9 cellular contexts compared by ENCODE assay signal in genomic region chr3:185929192-185930151, GRCh38. TPM values are rescaled to one million over a fixed set of nuclear protein-coding genes. Genes with fewer than 3 reads are reported as not detected.
A peak's percentile ranks its signal among the peaks of the same experiment; 100 is the strongest.
DNase-seq lines count a peak whose midpoint lies in the region; ATAC-seq and TF ChIP-seq lines count a peak whose summit lies in the region.
"Had no signal": no experiment of that assay in that cellular context is flagged by ENCODE, and none has a peak within 500 bp of the region (broad histone marks: within the 10 kb centered on the region; RNA-seq: fewer than 3 reads in every experiment).

No MANE protein-coding gene starts in this region.

- H3K27ac ChIP-seq in OCI-LY3 (ENCODE audit: low read length) (peak overlapping the region; percentile 58), neural cell (ENCODE audit: low read length) (no peak overlapping the region), caudate nucleus (ENCODE audit: low read depth, low read length) (no peak overlapping the region)
- H3K27ac ChIP-seq in effector memory CD4-positive, alpha-beta T cell (ENCODE audit: insufficient read depth, low read length, poor library complexity, severe bottlenecking) = peak overlapping the region; percentile 45

- DNase-seq in Calu3 = no peak
- no peak for DNase-seq in effector memory CD4-positive, alpha-beta T cell
- no peak for DNase-seq in caudate nucleus (lab: John Stamatoyannopoulos, UW)
- DNase-seq in foreskin melanocyte = no peak
- DNase-seq in glomerular visceral epithelial cell (ENCODE audit: extremely low spot score) = no peak

- peaks cover 89% of the 10 kb centered on the region for H3K4me1 Mint-ChIP-seq in Calu3 (ENCODE audit: low read depth, unreplicated experiment)

- H3K4me3 ChIP-seq in OCI-LY3 (ENCODE audit: low read length) (peak overlapping the region; percentile 45), neural cell (ENCODE audit: low read length) (peak overlapping the region; percentile 77)
- peak overlapping the region; percentile 15 for H3K4me3 ChIP-seq in effector memory CD4-positive, alpha-beta T cell (ENCODE audit: insufficient read depth, low read depth, low read length, poor library complexity, severe bottlenecking)
- H3K4me3 ChIP-seq: tibial nerve had no signal

- peaks cover 86% of the 10 kb centered on the region for H3K36me3 Mint-ChIP-seq in Calu3 (ENCODE audit: insufficient read depth, unreplicated experiment)

- H3K9me3 ChIP-seq in OCI-LY3 (ENCODE audit: insufficient read depth, low read length) (no peaks in the 10 kb centered on the region), neural cell (ENCODE audit: low read length) (no peaks in the 10 kb centered on the region)
- H3K9me3 ChIP-seq in effector memory CD4-positive, alpha-beta T cell (ENCODE audit: control insufficient read depth, low read length) = no peaks in the 10 kb centered on the region
- H3K9me3 ChIP-seq: tibial nerve had no signal

- no peaks in the 10 kb centered on the region for H3K9me2 ChIP-seq in neural cell (ENCODE audit: insufficient read depth, low read length)

- H3K9ac ChIP-seq in OCI-LY3 (ENCODE audit: low read length) (no peak overlapping the region), neural cell (ENCODE audit: low read length) (no peak overlapping the region)

- peak overlapping the region; percentile 41 for H3K27ac Mint-ChIP-seq in Calu3 (ENCODE audit: unreplicated experiment)

- TF ChIP-seq EP300 in neural cell (conservative IDR thresholded peaks at IDR 0.05; ENCODE audit: poor library complexity, severe bottlenecking) = no peak

- H3K36me3 ChIP-seq in OCI-LY3 (replicated peaks; ENCODE audit: low read depth, low read length) (peaks cover 66% of the 10 kb centered on the region), neural cell (ENCODE audit: insufficient read depth, low read length) (no peaks in the 10 kb centered on the region)
- peaks cover 42% of the 10 kb centered on the region for H3K36me3 ChIP-seq in effector memory CD4-positive, alpha-beta T cell (ENCODE audit: control insufficient read depth, insufficient read depth, low read length)

- H4K20me1 ChIP-seq in OCI-LY3 (ENCODE audit: insufficient read depth, low read length) (peaks cover 100% of the 10 kb centered on the region), neural cell (ENCODE audit: insufficient read depth) (peaks cover 87% of the 10 kb centered on the region)

- no peak for TF ChIP-seq CTCF in Calu3 (IDR thresholded peaks at IDR 0.05; ENCODE audit: unreplicated experiment)
- TF ChIP-seq CTCF in OCI-LY3 (IDR thresholded peaks at IDR 0.05; ENCODE audit: low read depth, low read length) = no peak
- no peak for TF ChIP-seq CTCF in neural cell (IDR thresholded peaks at IDR 0.05; ENCODE audit: poor library complexity, severe bottlenecking)

- no peaks in the 10 kb centered on the region for H3K9me3 Mint-ChIP-seq in Calu3 (ENCODE audit: low read depth, unreplicated experiment)

- H3K27me3 ChIP-seq in OCI-LY3 (ENCODE audit: low read depth, low read length) (no peaks in the 10 kb centered on the region), neural cell (ENCODE audit: insufficient read depth, low read depth, low read length) (no peaks in the 10 kb centered on the region)
- no peaks in the 10 kb centered on the region for H3K27me3 ChIP-seq in effector memory CD4-positive, alpha-beta T cell (replicated peaks; ENCODE audit: control insufficient read depth, insufficient read depth, low read length, poor library complexity, severe bottlenecking)
- H3K27me3 ChIP-seq: tibial nerve had no signal

- no TSS peak for BruUV-seq in Calu3 (replicated peaks; lab: Mats Ljungman, UMichigan)

- H3F3A ChIP-seq in neural cell (ENCODE audit: insufficient read depth, low read length, poor library complexity, severe bottlenecking) = peaks cover 3% of the 10 kb centered on the region

- peaks cover 70% of the 10 kb centered on the region for H3K4me1 ChIP-seq in OCI-LY3 (ENCODE audit: low read length)
- H3K4me1 ChIP-seq in effector memory CD4-positive, alpha-beta T cell (ENCODE audit: control insufficient read depth, insufficient read depth, low read length, poor library complexity, severe bottlenecking) = peaks cover 55% of the 10 kb centered on the region

- no peak for ATAC-seq in GM18907 (IDR thresholded peaks at IDR 0.05; ENCODE audit: unreplicated experiment)

- H3K4me2 ChIP-seq in OCI-LY3 (ENCODE audit: low read length) = peak overlapping the region; percentile 92
- no peak overlapping the region for H3K4me2 ChIP-seq in neural cell (ENCODE audit: low read length)

- H2AFZ ChIP-seq in OCI-LY3 (ENCODE audit: low read depth, low read length) (no peak overlapping the region), neural cell (ENCODE audit: low read depth, low read length) (no peak overlapping the region)

- H3K79me2 ChIP-seq in OCI-LY3 (ENCODE audit: low read length) (peaks cover 100% of the 10 kb centered on the region), neural cell (replicated peaks; ENCODE audit: insufficient read depth, low read length) (peaks cover 100% of the 10 kb centered on the region)

- H3K27me3 Mint-ChIP-seq in Calu3 (ENCODE audit: unreplicated experiment) = no peaks in the 10 kb centered on the region

- peak overlapping the region; percentile 95 for H3K4me3 Mint-ChIP-seq in Calu3 (ENCODE audit: low read depth, unreplicated experiment)

- intact Hi-C loops in Calu3 (cut with micrococcal nuclease; ENCODE audit: unreplicated experiment) = loop anchor here (5.0 kb wide), 3 partner anchors 197 to 267 kb away; no protein-coding TSS in a partner anchor

- CTCF ChIA-PET in Calu3 (lab: Charles Lee) = interaction anchor here (2.3 kb wide), 1 partner anchor 269 kb away, joined by 13 read pairs; no protein-coding TSS in a partner anchor

- no peak for TF ChIP-seq RAD21 in neural cell (conservative IDR thresholded peaks at IDR 0.05)

TF ChIP-seq in neural cell, 6 proteins besides CTCF, POLR2A, EP300 and RAD21:
- TF ChIP-seq REST (IDR thresholded peaks at IDR 0.05; ENCODE audit: borderline replicate concordance) = no peak
- no peak for TF ChIP-seq POLR2AphosphoS5 (IDR thresholded peaks at IDR 0.05)
- TF ChIP-seq SMC3 (conservative IDR thresholded peaks at IDR 0.05; ENCODE audit: poor library complexity) = no peak
- no peak for TF ChIP-seq MXI1 (conservative IDR thresholded peaks at IDR 0.05; ENCODE audit: poor library complexity, severe bottlenecking)
- TF ChIP-seq EZH2 (IDR thresholded peaks at IDR 0.05; ENCODE audit: borderline replicate concordance, insufficient read depth, low read length, poor library complexity, severe bottlenecking) = no peak
- no peak for TF ChIP-seq TAF1 (IDR thresholded peaks at IDR 0.05; ENCODE audit: low read depth)

RNA-seq across cellular contexts. Expression of gene TRA2B, which starts 8.3 kb away (rescaled TPM):
- 212 and 238 TPM in 2 replicates for total RNA-seq in Calu3 (2022)
- 637 and 780 TPM in 2 replicates for polyA plus RNA-seq in neural cell
- 407 and 468 TPM in 2 replicates for polyA minus RNA-seq in neural cell

Comparison
In these comparisons a context has a peak if more than half of its experiments do, and no peak if none do; other contexts are left out.
1. H3K27ac ChIP-seq: peak in OCI-LY3 (single experiment) and effector memory CD4-positive, alpha-beta T cell (single experiment); none in neural cell (single experiment) and caudate nucleus (single experiment).
2. H3K4me3 ChIP-seq: peak in every context shown above with its lines; median percentile 77 in neural cell; 45 in OCI-LY3; 15 in effector memory CD4-positive, alpha-beta T cell.